ENCODE assay signal across 8 cellular contexts in the genomic region with DNA sequence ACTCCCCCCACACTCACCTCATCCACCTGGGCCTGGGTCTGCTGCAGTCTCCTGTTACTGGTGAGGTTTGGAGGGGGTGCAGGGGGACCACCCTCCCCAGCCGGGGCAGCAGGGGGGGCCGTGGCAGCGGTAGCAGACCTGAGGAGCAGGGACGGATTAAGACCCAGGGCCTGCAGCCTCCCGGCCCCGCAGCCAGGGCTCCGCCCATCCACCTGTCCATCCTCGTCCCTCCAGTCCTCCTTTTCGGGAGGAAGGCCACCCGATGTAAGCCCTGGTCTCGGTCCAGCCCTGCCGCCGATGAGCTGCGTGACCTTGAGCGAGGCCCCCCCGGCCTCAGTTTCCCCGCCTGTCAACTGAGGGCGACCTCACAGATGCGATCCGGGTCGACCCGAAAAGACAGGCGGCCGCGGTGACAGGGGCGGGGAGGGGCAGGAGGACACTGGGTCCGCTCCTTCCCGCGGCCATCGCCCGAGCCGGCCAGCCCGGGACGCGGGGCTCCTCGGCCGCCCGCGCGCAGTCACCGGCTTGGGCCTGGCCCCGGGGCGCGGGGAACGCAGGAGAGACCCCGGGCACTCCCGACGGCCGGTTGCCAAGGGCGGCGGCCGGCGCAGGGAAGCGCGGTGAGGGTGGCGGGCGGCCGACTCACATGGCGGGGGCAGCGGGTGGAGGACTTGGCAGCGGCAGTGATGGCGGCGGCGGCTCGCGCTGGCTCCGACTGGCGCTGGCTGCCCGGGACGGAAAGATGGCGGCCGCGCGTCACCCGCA. TPM values are rescaled to one million over a fixed set of nuclear protein-coding genes. Genes with fewer than 3 reads are reported as not detected.
DNase-seq lines count a peak whose midpoint lies in the region; ATAC-seq and TF ChIP-seq lines count a peak whose summit lies in the region.

VAMP2 (minus strand) TSS at position 717 of the 765 bp plus-strand sequence; CDS start at position 648, 69 bp downstream.

- H3K27me3 ChIP-seq in cardiac muscle cell (no peaks in the 10 kb centered on the region), parathyroid adenoma (ENCODE audit: control insufficient read depth, insufficient read depth, low read length) (no peaks in the 10 kb centered on the region)

- no peaks in the 10 kb centered on the region for H3K9me3 Mint-ChIP-seq in activated naive CD8-positive, alpha-beta T cell treated with anti-CD3 and anti-CD28 coated beads for 36 hours

- no peaks in the 10 kb centered on the region for H3K27me3 Mint-ChIP-seq in activated naive CD8-positive, alpha-beta T cell treated with anti-CD3 and anti-CD28 coated beads for 36 hours

- H3K4me3 ChIP-seq in cardiac muscle cell (peak within 1 kb of the TSS; percentile 100), parathyroid adenoma (ENCODE audit: low read depth, low read length) (peak within 1 kb of the TSS; percentile 99)

- H3K9ac ChIP-seq in parathyroid adenoma: peak within 1 kb of the TSS; percentile 99

- no peaks in the 10 kb centered on the region for H3K9me3 ChIP-seq in cardiac muscle cell (ENCODE audit: low read depth)
- H3K9me3 ChIP-seq in parathyroid adenoma (ENCODE audit: control insufficient read depth, low read length): no peaks in the 10 kb centered on the region

- peaks cover 55% of the 10 kb centered on the region for H3K4me1 Mint-ChIP-seq in activated naive CD8-positive, alpha-beta T cell treated with anti-CD3 and anti-CD28 coated beads for 36 hours

- H3K4me1 ChIP-seq in cardiac muscle cell (ENCODE audit: low read depth) (peaks cover 16% of the 10 kb centered on the region), parathyroid adenoma (peaks cover 35% of the 10 kb centered on the region)

- peak within 1 kb of the TSS; percentile 93 for H2AFZ ChIP-seq in parathyroid adenoma

- DNase-seq in GDM1 (lab: John Stamatoyannopoulos, UW) (peak; percentile 47), SK-MEL-5 (ENCODE audit: low read depth, low spot score) (peak; percentile 62), cardiac muscle cell (ENCODE audit: low read depth in 1 of 2, low spot score in 1 of 2) (peak; percentile 79 to 87), ureter (ENCODE audit: low spot score) (peak; percentile 88)
- peak; percentile 90 for DNase-seq in activated naive CD8-positive, alpha-beta T cell treated with anti-CD3 and anti-CD28 coated beads for 36 hours

- H3K36me3 Mint-ChIP-seq in activated naive CD8-positive, alpha-beta T cell treated with anti-CD3 and anti-CD28 coated beads for 36 hours: peaks cover 22% of the 10 kb centered on the region

- peaks cover 23% of the 10 kb centered on the region for H3K79me2 ChIP-seq in parathyroid adenoma

- H3K27ac Mint-ChIP-seq in activated naive CD8-positive, alpha-beta T cell treated with anti-CD3 and anti-CD28 coated beads for 36 hours: peak within 1 kb of the TSS; percentile 99

- H3K36me3 ChIP-seq in cardiac muscle cell (peaks cover 5% of the 10 kb centered on the region), parathyroid adenoma (ENCODE audit: control insufficient read depth, insufficient read depth, low read length) (no peaks in the 10 kb centered on the region)

- H3K27ac ChIP-seq in cardiac muscle cell (peak within 1 kb of the TSS; percentile 96), parathyroid adenoma (peak within 1 kb of the TSS; percentile 100)

- in situ Hi-C loops in SK-MEL-5 (cut with HindIII; ENCODE audit: low pct_unique_long_range_greater_than_20kb, low sequenced_read_pairs): no loop called here

- peak within 1 kb of the TSS; percentile 99 for H3K4me2 ChIP-seq in parathyroid adenoma (ENCODE audit: low read length)

- peak; percentile 44 for ATAC-seq in HG03045 (IDR thresholded peaks at IDR 0.05; ENCODE audit: unreplicated experiment)
- ATAC-seq in GM18858 (IDR thresholded peaks at IDR 0.05; ENCODE audit: unreplicated experiment): no peak

- peak within 1 kb of the TSS; percentile 86 for H3K4me3 Mint-ChIP-seq in activated naive CD8-positive, alpha-beta T cell treated with anti-CD3 and anti-CD28 coated beads for 36 hours

- TF ChIP-seq CTCF in cardiac muscle cell (IDR thresholded peaks at IDR 0.05; ENCODE audit: low read depth, low read length) (no peak), parathyroid adenoma (IDR thresholded peaks at IDR 0.05) (no peak)

RNA-seq across cellular contexts. Expression of gene VAMP2, which starts in this region (rescaled TPM):
- 3.2 TPM in 2 replicates for total RNA-seq in SK-MEL-5 (2014; rRNA removed; shearing (Covaris generic))
- 18.2 and 24.3 TPM in 2 replicates for polyA plus RNA-seq in SK-MEL-5 (2015; cell fraction: cytosol; rRNA removed)
- polyA plus RNA-seq in SK-MEL-5 (2015; cell fraction: nucleus; rRNA removed): 75.2 and 93.4 TPM in 2 replicates
- total RNA-seq in activated naive CD8-positive, alpha-beta T cell treated with anti-CD3 and anti-CD28 coated beads for 36 hours: 10 to 100 TPM; 27.7 to 28.4 TPM
- 22.5 and 35.7 TPM in 2 replicates for total RNA-seq in cardiac muscle cell
- polyA plus RNA-seq in cardiac muscle cell: 102 and 118 TPM in 2 replicates
- 87.9 TPM for total RNA-seq in ureter
